1 cellular context compared by ENCODE assay signal in the genomic region with DNA sequence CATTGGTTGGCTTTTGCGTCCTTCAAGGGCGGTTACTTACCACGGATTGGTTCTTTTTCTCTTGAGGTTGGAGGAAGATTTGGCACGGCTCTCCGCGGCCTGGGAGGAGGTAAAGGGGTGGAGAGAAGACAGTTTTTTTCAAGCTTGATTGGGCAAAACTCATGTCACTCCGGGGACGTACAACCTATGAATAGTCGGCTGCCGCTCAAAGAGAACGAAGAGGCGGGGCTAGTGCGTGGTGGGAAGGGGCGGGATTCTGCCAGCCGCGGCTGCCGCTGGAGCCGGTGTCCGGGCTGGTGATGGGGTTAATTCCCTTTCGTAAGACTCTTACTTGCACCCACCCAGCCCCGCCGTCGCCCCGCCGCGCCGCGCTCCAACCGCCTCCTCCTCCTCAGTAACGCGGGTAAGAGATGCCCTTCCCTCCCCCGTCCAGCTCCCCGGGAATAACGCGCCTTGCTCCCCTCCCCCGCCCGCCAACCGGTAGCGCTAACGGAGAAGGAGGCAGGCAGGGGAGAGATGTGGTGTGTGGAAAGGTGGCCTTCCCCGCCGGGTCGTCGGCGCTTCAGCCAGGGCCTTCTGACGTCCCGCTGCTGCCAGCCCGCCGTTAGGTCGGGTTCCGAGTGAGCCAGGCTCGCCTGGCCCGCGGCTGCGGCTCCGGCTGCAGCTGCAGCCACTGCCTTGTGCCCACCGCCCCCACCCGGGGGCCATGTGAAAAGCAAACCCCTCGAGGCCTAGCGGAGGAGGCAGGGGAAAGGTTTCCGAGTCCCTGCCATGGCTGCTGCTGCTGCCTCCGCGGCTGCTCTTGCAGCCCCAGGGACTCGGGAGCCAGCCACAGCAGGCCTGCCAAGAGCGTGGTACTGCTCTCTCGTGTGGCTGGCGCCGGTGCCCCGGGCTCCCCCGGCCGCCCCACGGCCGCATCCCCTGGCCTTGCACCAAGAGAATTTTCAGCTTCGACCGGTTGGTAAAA.
TF ChIP-seq lines count a peak whose summit lies in the region.

TSS of gene R3HDM1 (plus strand) at position 254 of the 967 bp plus-strand sequence. CDS start 73,362 bp downstream, outside the sequence.

TF ChIP-seq in GM12878, 131 proteins besides CTCF, POLR2A, EP300 and RAD21 (continued from another document):
- TF ChIP-seq, protein P1, sequence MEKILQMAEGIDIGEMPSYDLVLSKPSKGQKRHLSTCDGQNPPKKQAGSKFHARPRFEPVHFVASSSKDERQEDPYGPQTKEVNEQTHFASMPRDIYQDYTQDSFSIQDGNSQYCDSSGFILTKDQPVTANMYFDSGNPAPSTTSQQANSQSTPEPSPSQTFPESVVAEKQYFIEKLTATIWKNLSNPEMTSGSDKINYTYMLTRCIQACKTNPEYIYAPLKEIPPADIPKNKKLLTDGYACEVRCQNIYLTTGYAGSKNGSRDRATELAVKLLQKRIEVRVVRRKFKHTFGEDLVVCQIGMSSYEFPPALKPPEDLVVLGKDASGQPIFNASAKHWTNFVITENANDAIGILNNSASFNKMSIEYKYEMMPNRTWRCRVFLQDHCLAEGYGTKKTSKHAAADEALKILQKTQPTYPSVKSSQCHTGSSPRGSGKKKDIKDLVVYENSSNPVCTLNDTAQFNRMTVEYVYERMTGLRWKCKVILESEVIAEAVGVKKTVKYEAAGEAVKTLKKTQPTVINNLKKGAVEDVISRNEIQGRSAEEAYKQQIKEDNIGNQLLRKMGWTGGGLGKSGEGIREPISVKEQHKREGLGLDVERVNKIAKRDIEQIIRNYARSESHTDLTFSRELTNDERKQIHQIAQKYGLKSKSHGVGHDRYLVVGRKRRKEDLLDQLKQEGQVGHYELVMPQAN (conservative IDR thresholded peaks at IDR 0.05) = peak; percentile 88
- TF ChIP-seq IKZF2 (IDR thresholded peaks at IDR 0.05) = peak; percentile 69 to 78; a peak in 3 of 4 replicates
- TF ChIP-seq ZNF384 (IDR thresholded peaks at IDR 0.05; ENCODE audit: borderline replicate concordance, low read depth, low read length) = no peak
- TF ChIP-seq, protein P2, sequence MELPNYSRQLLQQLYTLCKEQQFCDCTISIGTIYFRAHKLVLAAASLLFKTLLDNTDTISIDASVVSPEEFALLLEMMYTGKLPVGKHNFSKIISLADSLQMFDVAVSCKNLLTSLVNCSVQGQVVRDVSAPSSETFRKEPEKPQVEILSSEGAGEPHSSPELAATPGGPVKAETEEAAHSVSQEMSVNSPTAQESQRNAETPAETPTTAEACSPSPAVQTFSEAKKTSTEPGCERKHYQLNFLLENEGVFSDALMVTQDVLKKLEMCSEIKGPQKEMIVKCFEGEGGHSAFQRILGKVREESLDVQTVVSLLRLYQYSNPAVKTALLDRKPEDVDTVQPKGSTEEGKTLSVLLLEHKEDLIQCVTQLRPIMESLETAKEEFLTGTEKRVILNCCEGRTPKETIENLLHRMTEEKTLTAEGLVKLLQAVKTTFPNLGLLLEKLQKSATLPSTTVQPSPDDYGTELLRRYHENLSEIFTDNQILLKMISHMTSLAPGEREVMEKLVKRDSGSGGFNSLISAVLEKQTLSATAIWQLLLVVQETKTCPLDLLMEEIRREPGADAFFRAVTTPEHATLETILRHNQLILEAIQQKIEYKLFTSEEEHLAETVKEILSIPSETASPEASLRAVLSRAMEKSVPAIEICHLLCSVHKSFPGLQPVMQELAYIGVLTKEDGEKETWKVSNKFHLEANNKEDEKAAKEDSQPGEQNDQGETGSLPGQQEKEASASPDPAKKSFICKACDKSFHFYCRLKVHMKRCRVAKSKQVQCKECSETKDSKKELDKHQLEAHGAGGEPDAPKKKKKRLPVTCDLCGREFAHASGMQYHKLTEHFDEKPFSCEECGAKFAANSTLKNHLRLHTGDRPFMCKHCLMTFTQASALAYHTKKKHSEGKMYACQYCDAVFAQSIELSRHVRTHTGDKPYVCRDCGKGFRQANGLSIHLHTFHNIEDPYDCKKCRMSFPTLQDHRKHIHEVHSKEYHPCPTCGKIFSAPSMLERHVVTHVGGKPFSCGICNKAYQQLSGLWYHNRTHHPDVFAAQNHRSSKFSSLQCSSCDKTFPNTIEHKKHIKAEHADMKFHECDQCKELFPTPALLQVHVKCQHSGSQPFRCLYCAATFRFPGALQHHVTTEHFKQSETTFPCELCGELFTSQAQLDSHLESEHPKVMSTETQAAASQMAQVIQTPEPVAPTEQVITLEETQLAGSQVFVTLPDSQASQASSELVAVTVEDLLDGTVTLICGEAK (IDR thresholded peaks at IDR 0.05; ENCODE audit: borderline replicate concordance) = no peak
- no peak for TF ChIP-seq KLF5 (IDR thresholded peaks at IDR 0.05; ENCODE audit: partially characterized antibody)
- TF ChIP-seq MYB (IDR thresholded peaks at IDR 0.05; ENCODE audit: borderline replicate concordance, low read depth, low read length) = no peak
- no peak for TF ChIP-seq USF1 (IDR thresholded peaks at IDR 0.05; ENCODE audit: borderline replicate concordance, extremely low read length, insufficient read depth, low read depth, low read length)
- peak in 1 of 2 experiments; percentile 47; a peak in 1 of 4 replicates for TF ChIP-seq BHLHE40 (IDR thresholded peaks at IDR 0.05; ENCODE audit: borderline replicate concordance in 1 of 2, low read depth in 2 of 2, low read length in 1 of 2)
- 0 out of 2 replicates have a peak, but pooled peaks have one; percentile 53 for TF ChIP-seq SIN3A (IDR thresholded peaks at IDR 0.05; ENCODE audit: low read depth, low read length)
- no peak; the same call in 1 of the 2 replicates for TF ChIP-seq ZBTB33 (IDR thresholded peaks at IDR 0.05)
- TF ChIP-seq IRF4 (IDR thresholded peaks at IDR 0.05; ENCODE audit: low read depth, low read length) = no peak
- peak; percentile 60; the same call in 1 of the 2 replicates for TF ChIP-seq MXI1 (IDR thresholded peaks at IDR 0.05; ENCODE audit: low read depth, low read length)
- TF ChIP-seq FOXM1 (IDR thresholded peaks at IDR 0.05; ENCODE audit: low read depth, low read length) = no peak
- no peak for TF ChIP-seq CHD4 (IDR thresholded peaks at IDR 0.05)
- TF ChIP-seq NBN (IDR thresholded peaks at IDR 0.05) = no peak; the same call in 1 of the 2 replicates
- no peak for TF ChIP-seq STAT3 (IDR thresholded peaks at IDR 0.05; ENCODE audit: low read depth, low read length)
- TF ChIP-seq RCOR1 (conservative IDR thresholded peaks at IDR 0.05; ENCODE audit: low read depth, low read length) = no peak
- TF ChIP-seq ZNF217 (IDR thresholded peaks at IDR 0.05) = no peak
- TF ChIP-seq JUND (IDR thresholded peaks at IDR 0.05; ENCODE audit: low read depth, low read length) = no peak
- no peak for TF ChIP-seq SPI1 (IDR thresholded peaks at IDR 0.05; ENCODE audit: borderline replicate concordance, insufficient read depth, low read depth, low read length)
- TF ChIP-seq ETV6 (conservative IDR thresholded peaks at IDR 0.05 in 1 of 2, IDR thresholded peaks at IDR 0.05 in 1 of 2; ENCODE audit: borderline replicate concordance in 1 of 2, low read depth in 1 of 2) = no peak
- peak; percentile 84 for TF ChIP-seq IRF3 (IDR thresholded peaks at IDR 0.05)
- no peak for TF ChIP-seq NR2F1 (conservative IDR thresholded peaks at IDR 0.05)
- peak; percentile 41 for TF ChIP-seq BACH1 (IDR thresholded peaks at IDR 0.05; ENCODE audit: borderline replicate concordance)
- peak; percentile 96 for TF ChIP-seq ASH2L (IDR thresholded peaks at IDR 0.05; ENCODE audit: borderline replicate concordance, low read depth)
- TF ChIP-seq GABPA (IDR thresholded peaks at IDR 0.05; ENCODE audit: low read depth) = 0 out of 2 replicates have a peak, but pooled peaks have one; percentile 22
- no peak for TF ChIP-seq ZNF274 (IDR thresholded peaks at IDR 0.05; ENCODE audit: insufficient read depth, insufficient read length)
- TF ChIP-seq TCF12 (IDR thresholded peaks at IDR 0.05; ENCODE audit: low read depth, low read length) = 0 out of 2 replicates have a peak, but pooled peaks have one; percentile 47
- TF ChIP-seq, protein P3, sequence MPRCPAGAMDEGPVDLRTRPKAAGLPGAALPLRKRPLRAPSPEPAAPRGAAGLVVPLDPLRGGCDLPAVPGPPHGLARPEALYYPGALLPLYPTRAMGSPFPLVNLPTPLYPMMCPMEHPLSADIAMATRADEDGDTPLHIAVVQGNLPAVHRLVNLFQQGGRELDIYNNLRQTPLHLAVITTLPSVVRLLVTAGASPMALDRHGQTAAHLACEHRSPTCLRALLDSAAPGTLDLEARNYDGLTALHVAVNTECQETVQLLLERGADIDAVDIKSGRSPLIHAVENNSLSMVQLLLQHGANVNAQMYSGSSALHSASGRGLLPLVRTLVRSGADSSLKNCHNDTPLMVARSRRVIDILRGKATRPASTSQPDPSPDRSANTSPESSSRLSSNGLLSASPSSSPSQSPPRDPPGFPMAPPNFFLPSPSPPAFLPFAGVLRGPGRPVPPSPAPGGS (IDR thresholded peaks at IDR 0.05; ENCODE audit: borderline replicate concordance, insufficient read depth, low read depth, low read length, poor library complexity, severe bottlenecking) = no peak
- TF ChIP-seq ZSCAN29 (IDR thresholded peaks at IDR 0.05) = no peak
